21 cellular contexts compared by ENCODE assay signal in the genomic region with DNA sequence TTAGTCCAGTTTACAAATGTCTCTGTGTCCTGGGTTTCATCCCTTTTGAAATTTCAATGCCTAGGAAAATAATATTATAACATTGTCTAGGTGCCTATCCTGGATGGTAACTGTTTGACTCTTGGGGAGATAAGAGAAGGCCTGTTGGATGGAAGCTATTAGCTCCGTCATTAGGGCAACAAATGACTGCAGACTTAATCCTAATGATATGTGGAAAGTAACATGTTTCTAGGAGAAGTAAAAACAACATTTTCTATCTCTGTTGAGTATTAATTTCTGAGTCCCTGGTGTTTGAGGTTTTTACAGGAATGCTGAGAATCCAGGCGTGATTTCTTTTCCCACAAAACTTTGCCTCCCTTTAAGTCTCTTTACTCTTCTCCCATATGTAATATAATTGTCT.
DNase-seq lines count a peak whose midpoint lies in the region; ATAC-seq, FAIRE-seq and TF ChIP-seq lines count a peak whose summit lies in the region.
"Had no signal": no experiment of that assay in that cellular context is flagged by ENCODE, and none has a peak within 500 bp of the region (broad histone marks: within the 10 kb centered on the region; RNA-seq: fewer than 3 reads in every experiment).

No MANE protein-coding gene starts in this region.

- H3K4me1 Mint-ChIP-seq in activated naive CD4-positive, alpha-beta T cell treated with anti-CD3 and anti-CD28 coated beads for 36 hours (ENCODE audit: low read depth): no peaks in the 10 kb centered on the region
- H3K4me1 Mint-ChIP-seq: B cell had no signal

- no peak overlapping the region for H3K27ac Mint-ChIP-seq in activated naive CD4-positive, alpha-beta T cell treated with anti-CD3 and anti-CD28 coated beads for 36 hours
- H3K27ac Mint-ChIP-seq: B cell; CD8-positive, alpha-beta T cell; H9 had no signal

- H3K27me3 Mint-ChIP-seq in activated naive CD4-positive, alpha-beta T cell treated with anti-CD3 and anti-CD28 coated beads for 36 hours (ENCODE audit: low read depth): peaks cover 3% of the 10 kb centered on the region

- no peak for TF ChIP-seq CTCF in D721Med (IDR thresholded peaks at IDR 0.05; ENCODE audit: insufficient read depth, missing control alignments)
- no peak for TF ChIP-seq CTCF in retinal pigment epithelial cell (conservative IDR thresholded peaks at IDR 0.05; ENCODE audit: low read depth, low read length)

- H3K4me3 Mint-ChIP-seq in activated naive CD4-positive, alpha-beta T cell treated with anti-CD3 and anti-CD28 coated beads for 36 hours: no peak overlapping the region
- H3K4me3 Mint-ChIP-seq: B cell; CD8-positive, alpha-beta T cell; H9 had no signal

- intact Hi-C loops in activated naive CD4-positive, alpha-beta T cell treated with anti-CD3 and anti-CD28 coated beads for 36 hours (cut with micrococcal nuclease): no loop called here

- H3K36me3 Mint-ChIP-seq in activated naive CD4-positive, alpha-beta T cell treated with anti-CD3 and anti-CD28 coated beads for 36 hours (ENCODE audit: low read depth): no peaks in the 10 kb centered on the region
- H3K36me3 Mint-ChIP-seq: CD8-positive, alpha-beta T cell had no signal

- peak; percentile 73 for FAIRE-seq in D721Med (lab: Jason Lieb, UNC)
- FAIRE-seq: G401.6, GM12891, GM19239, H1 had no signal

- DNase-seq in D721Med (ENCODE audit: insufficient read length, low spot score) (no peak), astrocyte of the hippocampus (ENCODE audit: low read depth, low spot score) (peak; percentile 48), iris pigment epithelial cell (ENCODE audit: low read depth) (peak; percentile 9), retinal pigment epithelial cell (ENCODE audit: low read depth) (peak; percentile 6), superior temporal gyrus (ENCODE audit: extremely low spot score) (no peak)
- no peak for DNase-seq in activated naive CD4-positive, alpha-beta T cell treated with anti-CD3 and anti-CD28 coated beads for 36 hours
- DNase-seq: 8988T; Calu3; CD8-positive, alpha-beta T cell; DMS 273 treated with DMSO at 0.1 percent for 48 hours; DMS53; DND-41; H9 had no signal

- CTCF ChIA-PET in activated naive CD4-positive, alpha-beta T cell treated with anti-CD3 and anti-CD28 coated beads for 36 hours (lab: Charles Lee): no interaction called here

- peaks cover 4% of the 10 kb centered on the region for H3K9me3 Mint-ChIP-seq in activated naive CD4-positive, alpha-beta T cell treated with anti-CD3 and anti-CD28 coated beads for 36 hours

- H3K4me3 ChIP-seq in retinal pigment epithelial cell (ENCODE audit: low read length): no peak overlapping the region
- H3K4me3 ChIP-seq: BLaER1 treated with 17β-estradiol and CSF1 and Interleukin-3, amounts not matched to agents 10 nM and 100 nM had no signal

- ATAC-seq in HG03045 (IDR thresholded peaks at IDR 0.05; ENCODE audit: unreplicated experiment): no peak
- no peak for ATAC-seq in HG03095 (IDR thresholded peaks at IDR 0.05; ENCODE audit: unreplicated experiment)
- ATAC-seq: CD8-positive, alpha-beta T cell had no signal

Comparison
In these comparisons a context has a peak if more than half of its experiments do, and no peak if none do; other contexts are left out.
1. DNase-seq: peak in astrocyte of the hippocampus (single experiment), iris pigment epithelial cell (single experiment) and retinal pigment epithelial cell (single experiment); none in D721Med (single experiment), activated naive CD4-positive, alpha-beta T cell treated with anti-CD3 and anti-CD28 coated beads for 36 hours (single experiment) and superior temporal gyrus (single experiment).